ENCODE assay signal across 11 cellular contexts in the genomic region with DNA sequence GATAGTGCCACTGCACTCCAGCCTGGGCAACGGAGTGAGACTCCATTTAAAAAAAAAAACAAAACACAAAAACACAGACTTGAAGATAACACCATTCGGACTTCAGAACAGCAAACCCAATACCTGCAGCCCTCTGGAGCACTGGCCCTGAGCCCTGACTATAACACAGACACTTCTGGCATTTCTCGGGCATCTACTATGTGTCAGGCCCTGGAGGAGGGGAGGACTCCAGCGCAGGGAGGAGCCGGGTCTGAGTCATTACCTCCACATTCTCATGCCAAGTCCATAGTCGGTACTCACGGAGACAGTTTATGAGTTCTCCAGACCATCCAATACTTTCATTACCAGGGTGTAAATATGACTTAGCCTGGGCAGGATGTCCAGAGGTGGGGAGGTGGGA. TPM values are rescaled to one million over a fixed set of nuclear protein-coding genes. Genes with fewer than 3 reads are reported as not detected.
A peak's percentile ranks its signal among the peaks of the same experiment; 100 is the strongest.
DNase-seq lines count a peak whose midpoint lies in the region; ATAC-seq and TF ChIP-seq lines count a peak whose summit lies in the region.
"Had no signal": no experiment of that assay in that cellular context is flagged by ENCODE, and none has a peak within 500 bp of the region (broad histone marks: within the 10 kb centered on the region; RNA-seq: fewer than 3 reads in every experiment).

No MANE protein-coding gene starts in this region.

- peaks cover 0 to 3% of the 10 kb centered on the region in 2 donors for H3K36me3 ChIP-seq in left lung

- H3K9me3 Mint-ChIP-seq in natural killer cell, result no peaks in the 10 kb centered on the region

- H3K36me3 Mint-ChIP-seq in natural killer cell, result no peaks in the 10 kb centered on the region

- peaks cover 0 to 3% of the 10 kb centered on the region in 2 donors for H3K4me1 ChIP-seq in left lung

- H3K4me3 ChIP-seq in cardiac fibroblast (replicated peaks in 1 of 2; ENCODE audit: low read depth in 2 of 2, low read length in 2 of 2), result no peak overlapping the region
- H3K4me3 ChIP-seq in left lung, result no peak overlapping the region

- H3K27me3 Mint-ChIP-seq in natural killer cell (ENCODE audit: low read depth in 2 of 2), result peaks cover 0 to 6% of the 10 kb centered on the region in 2 donors

- no peaks in the 10 kb centered on the region for H3K4me1 Mint-ChIP-seq in natural killer cell

- H3K9me3 ChIP-seq in left lung, result no peaks in the 10 kb centered on the region

- TF ChIP-seq CTCF in cardiac fibroblast (IDR thresholded peaks at IDR 0.05; ENCODE audit: low read depth, low read length) (no peak), left lung (IDR thresholded peaks at IDR 0.05) (no peak), natural killer cell (IDR thresholded peaks at IDR 0.05) (no peak)

- no peak overlapping the region for H3K27ac ChIP-seq in left lung

- ATAC-seq in left lung (peak; percentile 73), HG03460 (IDR thresholded peaks at IDR 0.05; ENCODE audit: unreplicated experiment) (no peak), natural killer cell (no peak)

- DNase-seq in A172 (ENCODE audit: low spot score) (peak; percentile 97), HS-27A (ENCODE audit: low read depth) (peak; percentile 64), cardiac fibroblast (ENCODE audit: low read depth in 2 of 2) (peak; percentile 87 to 88), left lung (no peak), germinal center (ENCODE audit: low spot score) (no peak), NCI-H526 (lab: John Stamatoyannopoulos, UW) (no peak), natural killer cell (no peak)
- DNase-seq: C1 segment of cervical spinal cord, H7, NCI-H524 treated with DMSO at 0.1 percent for 48 hours had no signal

- no peaks in the 10 kb centered on the region for H3K27me3 ChIP-seq in left lung

- H3K4me3 Mint-ChIP-seq in natural killer cell, result no peak overlapping the region

- H3K27ac Mint-ChIP-seq in natural killer cell, result no peak overlapping the region

- intact Hi-C loops in left lung (cut with DNase I), result no loop called here
- intact Hi-C loops in natural killer cell (cut with micrococcal nuclease), result no loop called here

RNA-seq across cellular contexts. Expression of a gene that starts 48.8 kb away (rescaled TPM):
- total RNA-seq in A172 (2014; rRNA removed; shearing (Covaris generic)), result 9.8 and 13.0 TPM in 2 replicates
- total RNA-seq in left lung, result 10 to 100 TPM; 12.3 to 13.8 TPM
- total RNA-seq in natural killer cell, result under 1 TPM; 0.42 to 0.75 (median 0.50) TPM

Comparison
In these comparisons a context has a peak if more than half of its experiments do, and no peak if none do; other contexts are left out.
1. DNase-seq: peak in A172 (single experiment), HS-27A (single experiment) and cardiac fibroblast (2 of 2); none in left lung (0 of 2), germinal center (single experiment), NCI-H526 (0 of 2) and natural killer cell (single experiment).